8 cellular contexts compared by ENCODE assay signal in the genomic region with DNA sequence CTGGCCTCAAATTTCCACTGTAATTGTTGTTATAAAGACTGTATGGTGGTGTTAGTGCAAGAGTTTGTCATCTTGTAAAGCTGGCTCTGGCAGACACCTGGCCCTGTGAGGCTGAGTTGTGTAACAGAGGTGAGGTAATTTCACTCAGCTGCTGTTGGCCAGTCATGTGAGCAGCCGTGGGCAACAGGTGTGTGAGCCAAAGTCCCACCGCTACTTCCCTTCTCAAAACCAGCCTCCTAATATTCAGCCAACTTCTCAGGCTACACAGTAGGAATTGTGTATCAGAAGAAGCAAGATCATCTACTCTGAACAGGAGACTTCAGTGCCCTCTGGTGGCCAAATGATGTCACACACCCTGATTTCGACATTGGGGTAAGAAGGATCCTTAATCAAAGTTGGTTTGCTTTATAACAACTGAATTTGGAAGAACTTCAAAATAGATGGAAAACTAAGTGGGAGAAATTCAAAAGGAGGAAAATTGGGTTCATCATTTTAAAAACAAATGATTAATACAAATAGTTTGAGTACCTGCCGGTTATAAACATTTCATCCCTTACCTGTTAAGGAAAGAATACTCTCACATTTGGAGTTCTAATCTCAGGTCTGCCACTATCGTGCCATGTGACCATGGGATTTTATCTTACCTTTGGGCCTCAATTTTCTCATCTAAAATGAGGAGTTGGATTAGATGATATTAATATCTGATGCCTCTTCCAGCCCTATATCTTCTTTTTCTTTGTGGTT. TPM values are rescaled to one million over a fixed set of nuclear protein-coding genes. Genes with fewer than 3 reads are reported as not detected.
DNase-seq lines count a peak whose midpoint lies in the region; ATAC-seq and TF ChIP-seq lines count a peak whose summit lies in the region.

No MANE protein-coding gene starts in this region.

- H3K36me3 ChIP-seq in ascending aorta (no peaks in the 10 kb centered on the region), hepatocyte (replicated peaks; ENCODE audit: insufficient read depth, low read depth) (no peaks in the 10 kb centered on the region), smooth muscle cell (ENCODE audit: low read depth) (no peaks in the 10 kb centered on the region)

- ATAC-seq in GM21528 (IDR thresholded peaks at IDR 0.05; ENCODE audit: low FRiP score, unreplicated experiment), result no peak

- no peaks in the 10 kb centered on the region for H3K9me2 ChIP-seq in hepatocyte (replicated peaks; ENCODE audit: insufficient read depth)

- DNase-seq in SIG-M5 treated with dmso at 0.1 percent for 504 hours (lab: John Stamatoyannopoulos, UW; ENCODE audit: unreplicated experiment) (peak; percentile 90), SIG-M5 (lab: John Stamatoyannopoulos, UW) (no peak), NCI-H128 (lab: John Stamatoyannopoulos, UW; ENCODE audit: unreplicated experiment) (peak; percentile 65), T-helper 1 cell (peak; percentile 39 to 71 (median 58)), ascending aorta (ENCODE audit: low spot score in 2 of 2) (peak in 1 of 2 donors; percentile 93), hepatocyte (ENCODE audit: low spot score) (peak; percentile 83), smooth muscle cell (lab: John Stamatoyannopoulos, UW; ENCODE audit: unreplicated experiment) (peak; percentile 8)

- no peaks in the 10 kb centered on the region for H3F3A ChIP-seq in smooth muscle cell (ENCODE audit: low read depth)

- TF ChIP-seq CTCF in ascending aorta (IDR thresholded peaks at IDR 0.05) (peak; percentile 74 to 85 (median 85)), hepatocyte (IDR thresholded peaks at IDR 0.05; ENCODE audit: poor library complexity) (peak; percentile 87), smooth muscle cell (IDR thresholded peaks at IDR 0.05; ENCODE audit: borderline replicate concordance, insufficient read depth, poor library complexity, severe bottlenecking) (peak; percentile 86)

- H3K79me2 ChIP-seq in hepatocyte (peaks cover 17% of the 10 kb centered on the region), smooth muscle cell (ENCODE audit: low read depth) (no peaks in the 10 kb centered on the region)

- intact Hi-C loops in ascending aorta (cut with DNase I), result loop anchor here (5.0 to 10.0 kb wide), 2 partner anchors 131 to 1929 kb away; a partner anchor contains a TSS

- H4K20me1 ChIP-seq in hepatocyte (ENCODE audit: insufficient read depth, poor library complexity, severe bottlenecking) (no peaks in the 10 kb centered on the region), smooth muscle cell (ENCODE audit: low read depth) (no peaks in the 10 kb centered on the region)

- H3K4me3 ChIP-seq in ascending aorta, result no peak overlapping the region
- H3K4me3 ChIP-seq in hepatocyte, result no peak overlapping the region
- no peak overlapping the region for H3K4me3 ChIP-seq in smooth muscle cell

- no peak overlapping the region for H3K27ac ChIP-seq in ascending aorta
- H3K27ac ChIP-seq in hepatocyte, result peak overlapping the region; percentile 46
- H3K27ac ChIP-seq in smooth muscle cell (ENCODE audit: low read depth), result no peak overlapping the region

- H3K4me2 ChIP-seq in hepatocyte (no peak overlapping the region), smooth muscle cell (no peak overlapping the region)

- H3K4me1 ChIP-seq in ascending aorta (peaks cover 0 to 7% of the 10 kb centered on the region in 2 donors), hepatocyte (ENCODE audit: insufficient read depth) (no peaks in the 10 kb centered on the region), smooth muscle cell (ENCODE audit: low read depth) (peaks cover 12% of the 10 kb centered on the region)

- H3K27me3 ChIP-seq in ascending aorta (no peaks in the 10 kb centered on the region), hepatocyte (no peaks in the 10 kb centered on the region), smooth muscle cell (ENCODE audit: low read depth) (no peaks in the 10 kb centered on the region)

- H2AFZ ChIP-seq in hepatocyte (no peak overlapping the region), smooth muscle cell (ENCODE audit: low read depth) (no peak overlapping the region)

- H3K9ac ChIP-seq in smooth muscle cell (ENCODE audit: low read depth), result no peak overlapping the region

- 17% methylated on average over 5 of the region's 5 CpGs for WGBS in hepatocyte (ENCODE audit: low lambda C conversion rate, missing lambda C conversion rate)
- 9% methylated on average over 5 of the region's 5 CpGs for WGBS in smooth muscle cell (ENCODE audit: low lambda C conversion rate)

- H3K9me3 ChIP-seq in ascending aorta (no peaks in the 10 kb centered on the region), hepatocyte (ENCODE audit: low read depth) (no peaks in the 10 kb centered on the region), smooth muscle cell (replicated peaks; ENCODE audit: low read depth) (no peaks in the 10 kb centered on the region)

RNA-seq across cellular contexts. Expression of a gene that starts 2.6 kb away (rescaled TPM):
- 170 TPM for total RNA-seq in ascending aorta
- 170 and 183 TPM in 2 replicates for total RNA-seq in hepatocyte
- polyA plus RNA-seq in hepatocyte, result 126 and 135 TPM in 2 replicates
- total RNA-seq in smooth muscle cell, result 76.7 and 80.0 TPM in 2 replicates
- 43.1 and 45.2 TPM in 2 replicates for polyA plus RNA-seq in smooth muscle cell

RNA-seq across cellular contexts. Expression of a gene that starts 37.8 kb away (rescaled TPM):
- total RNA-seq in ascending aorta (3.7 TPM), hepatocyte (not detected in 2 replicates), smooth muscle cell (0.13 TPM in 1 of 2 replicates, not detected in the other)
- polyA plus RNA-seq in hepatocyte (not detected in 2 replicates), smooth muscle cell (not detected in 2 replicates)
